ENCODE assay signal across 8 cellular contexts in the genomic region with DNA sequence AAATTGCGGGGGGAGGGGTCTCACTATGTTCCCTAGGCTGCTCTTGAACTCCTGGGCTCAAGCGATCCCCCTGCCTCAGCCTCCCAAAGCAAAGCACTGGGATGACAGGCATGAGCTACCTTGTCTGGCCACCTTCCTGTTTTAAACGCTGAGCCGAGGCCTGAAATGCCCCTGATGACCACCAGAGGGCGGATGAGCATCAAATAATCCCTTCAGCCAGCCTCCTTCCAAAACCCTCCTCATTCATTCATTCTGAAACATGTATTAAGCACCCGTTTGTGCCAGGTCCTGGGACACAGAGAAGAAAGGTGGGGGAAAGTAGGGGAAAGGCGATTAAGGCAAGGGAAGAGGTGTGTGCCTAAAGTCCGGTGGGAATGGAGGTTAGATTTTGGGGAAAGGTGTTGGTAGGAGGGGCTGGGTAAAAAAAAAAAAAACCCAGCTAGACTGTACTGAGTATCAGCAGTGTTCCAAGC. TPM values are rescaled to one million over a fixed set of nuclear protein-coding genes. Genes with fewer than 3 reads are reported as not detected.
DNase-seq lines count a peak whose midpoint lies in the region; ATAC-seq and TF ChIP-seq lines count a peak whose summit lies in the region.

No MANE protein-coding gene starts in this region.

- no peaks in the 10 kb centered on the region for H3K27me3 ChIP-seq in Loucy (ENCODE audit: insufficient read depth, low read length, poor library complexity, severe bottlenecking)
- H3K27me3 ChIP-seq in tibial artery: no peaks in the 10 kb centered on the region

- peak; percentile 86 for DNase-seq in ELR (ENCODE audit: low read depth)
- peak; percentile 77 for DNase-seq in RPMI8226
- peak; percentile 77 for DNase-seq in activated T-helper 1 cell treated with anti-CD3 and anti-CD28 coated beads, Interleukin-12 subunit alpha, Interleukin-12 subunit beta, Interleukin-2, Interleukin-4 antibody, amounts not matched to agents 30 ng/mL and 10 ng/mL and 1 ng/mL, durations not matched to agents 14 hours and 24 hours and 36 hours (ENCODE audit: low spot score)
- DNase-seq in fibroblast of villous mesenchyme (ENCODE audit: low read depth): peak; percentile 85
- DNase-seq in omental fat pad (ENCODE audit: low spot score): peak; percentile 84
- DNase-seq in tibial artery: peak; percentile 88 to 92

- no peak overlapping the region for H3K4me2 ChIP-seq in Loucy (ENCODE audit: low read depth, low read length, poor library complexity, severe bottlenecking)

- H3K4me3 ChIP-seq in Loucy (ENCODE audit: low read length, poor library complexity, severe bottlenecking): no peak overlapping the region
- H3K4me3 ChIP-seq in fibroblast of villous mesenchyme (ENCODE audit: low read depth, low read length): no peak overlapping the region
- H3K4me3 ChIP-seq in tibial artery: no peak overlapping the region

- H2AFZ ChIP-seq in Loucy (ENCODE audit: low read length): no peak overlapping the region

- H3K4me1 ChIP-seq in Loucy (ENCODE audit: insufficient read depth, low read length, poor library complexity, severe bottlenecking): peaks cover 28% of the 10 kb centered on the region
- peaks cover 0 to 40% (median 33%) of the 10 kb centered on the region in 4 donors for H3K4me1 ChIP-seq in tibial artery

- no peak overlapping the region for H3K4me3 Mint-ChIP-seq in activated T-helper 1 cell treated with anti-CD3 and anti-CD28 coated beads, Interleukin-12 subunit alpha, Interleukin-12 subunit beta, Interleukin-2, Interleukin-4 antibody, amounts not matched to agents 30 ng/mL and 10 ng/mL and 1 ng/mL, durations not matched to agents 14 hours and 24 hours and 36 hours

- H3K9ac ChIP-seq in Loucy (ENCODE audit: low read depth, low read length, poor library complexity, severe bottlenecking): no peak overlapping the region

- H3F3A ChIP-seq in Loucy (ENCODE audit: low read depth): no peaks in the 10 kb centered on the region

- intact Hi-C loops in activated T-helper 1 cell treated with anti-CD3 and anti-CD28 coated beads, Interleukin-12 subunit alpha, Interleukin-12 subunit beta, Interleukin-2, Interleukin-4 antibody, amounts not matched to agents 30 ng/mL and 10 ng/mL and 1 ng/mL, durations not matched to agents 14 hours and 24 hours and 36 hours (cut with micrococcal nuclease): loop anchor here (1.0 to 2.0 kb wide), 4 partner anchors 29 to 103 kb away; a partner anchor contains a TSS
- intact Hi-C loops in tibial artery (cut with DNase I; ENCODE audit: low total_unique reads): loop anchor here (2.0 kb wide), 1 partner anchor 37 kb away; no protein-coding TSS in a partner anchor

- H3K9me3 Mint-ChIP-seq in activated T-helper 1 cell treated with anti-CD3 and anti-CD28 coated beads, Interleukin-12 subunit alpha, Interleukin-12 subunit beta, Interleukin-2, Interleukin-4 antibody, amounts not matched to agents 30 ng/mL and 10 ng/mL and 1 ng/mL, durations not matched to agents 14 hours and 24 hours and 36 hours: no peaks in the 10 kb centered on the region

- H3K36me3 ChIP-seq in Loucy (ENCODE audit: insufficient read depth, low read length): no peaks in the 10 kb centered on the region
- H3K36me3 ChIP-seq in tibial artery: no peaks in the 10 kb centered on the region

- no peaks in the 10 kb centered on the region for H3K9me2 ChIP-seq in Loucy (replicated peaks; ENCODE audit: low read depth, low read length)

- peaks cover 2% of the 10 kb centered on the region for H3K36me3 Mint-ChIP-seq in activated T-helper 1 cell treated with anti-CD3 and anti-CD28 coated beads, Interleukin-12 subunit alpha, Interleukin-12 subunit beta, Interleukin-2, Interleukin-4 antibody, amounts not matched to agents 30 ng/mL and 10 ng/mL and 1 ng/mL, durations not matched to agents 14 hours and 24 hours and 36 hours (ENCODE audit: low read depth)

- TF ChIP-seq CTCF in Loucy (conservative IDR thresholded peaks at IDR 0.05; ENCODE audit: low read length): peak; percentile 90
- TF ChIP-seq CTCF in fibroblast of villous mesenchyme (IDR thresholded peaks at IDR 0.05; ENCODE audit: insufficient read depth, low read depth, low read length): peak; percentile 92
- TF ChIP-seq CTCF in omental fat pad (IDR thresholded peaks at IDR 0.05): peak in 2 of 3 donors; percentile 91 to 92
- peak; percentile 84 to 99 for TF ChIP-seq CTCF in tibial artery (IDR thresholded peaks at IDR 0.05)

- H3K27ac Mint-ChIP-seq in activated T-helper 1 cell treated with anti-CD3 and anti-CD28 coated beads, Interleukin-12 subunit alpha, Interleukin-12 subunit beta, Interleukin-2, Interleukin-4 antibody, amounts not matched to agents 30 ng/mL and 10 ng/mL and 1 ng/mL, durations not matched to agents 14 hours and 24 hours and 36 hours: no peak overlapping the region

- H4K20me1 ChIP-seq in Loucy (ENCODE audit: insufficient read depth, low read length, poor library complexity, severe bottlenecking): no peaks in the 10 kb centered on the region

- ATAC-seq in omental fat pad (ENCODE audit: low FRiP score) (no peak), HG03159 (IDR thresholded peaks at IDR 0.05; ENCODE audit: unreplicated experiment) (no peak)

- H3K4me1 Mint-ChIP-seq in activated T-helper 1 cell treated with anti-CD3 and anti-CD28 coated beads, Interleukin-12 subunit alpha, Interleukin-12 subunit beta, Interleukin-2, Interleukin-4 antibody, amounts not matched to agents 30 ng/mL and 10 ng/mL and 1 ng/mL, durations not matched to agents 14 hours and 24 hours and 36 hours (ENCODE audit: low read depth): peaks cover 15% of the 10 kb centered on the region

- peaks cover 4% of the 10 kb centered on the region; the same call in 1 of the 2 replicates for H3K79me2 ChIP-seq in Loucy (ENCODE audit: insufficient read depth, low read length)

- peaks cover 13% of the 10 kb centered on the region for H3K27me3 Mint-ChIP-seq in activated T-helper 1 cell treated with anti-CD3 and anti-CD28 coated beads, Interleukin-12 subunit alpha, Interleukin-12 subunit beta, Interleukin-2, Interleukin-4 antibody, amounts not matched to agents 30 ng/mL and 10 ng/mL and 1 ng/mL, durations not matched to agents 14 hours and 24 hours and 36 hours (ENCODE audit: insufficient read depth)

- H3K9me3 ChIP-seq in Loucy (ENCODE audit: insufficient read depth, low read depth, low read length) (no peaks in the 10 kb centered on the region), tibial artery (no peaks in the 10 kb centered on the region)

- H3K27ac ChIP-seq in tibial artery: no peak overlapping the region

RNA-seq across cellular contexts. Expression of a gene that starts 30.7 kb away (rescaled TPM):
- total RNA-seq in activated T-helper 1 cell treated with anti-CD3 and anti-CD28 coated beads, Interleukin-12 subunit alpha, Interleukin-12 subunit beta, Interleukin-2, Interleukin-4 antibody, amounts not matched to agents 30 ng/mL and 10 ng/mL and 1 ng/mL, durations not matched to agents 14 hours and 24 hours and 36 hours: 2,193 and 2,194 TPM in 2 replicates
- total RNA-seq in fibroblast of villous mesenchyme (598 and 694 TPM in 2 replicates), omental fat pad (1,000 to 10,000 TPM in 1 of 4 donors, 100 to 1,000 TPM in 3; 757 to 1,307 (median 926) TPM)
